In genomic region chr1:151399890-151400235, GRCh38 we compare ENCODE assay signal across 8 cellular contexts. TPM values are rescaled to one million over a fixed set of nuclear protein-coding genes. Genes with fewer than 3 reads are reported as not detected.
DNase-seq lines count a peak whose midpoint lies in the region; ATAC-seq and TF ChIP-seq lines count a peak whose summit lies in the region.

No MANE protein-coding gene starts in this region.

- H3K4me1 ChIP-seq in OCI-LY7 (ENCODE audit: insufficient read depth, low read length, poor library complexity, severe bottlenecking): peaks cover 10% of the 10 kb centered on the region

- TF ChIP-seq CTCF in OCI-LY7 (conservative IDR thresholded peaks at IDR 0.05; ENCODE audit: low read length) (no peak), cardiac fibroblast (IDR thresholded peaks at IDR 0.05; ENCODE audit: low read depth, low read length) (no peak)

- H3K4me2 ChIP-seq in OCI-LY7 (ENCODE audit: low read length): peak overlapping the region; percentile 77

- POLR2A ChIA-PET in OCI-LY7 (lab: Charles Lee): interaction anchor here (0.6 kb wide), 1 partner anchor 385 kb away, joined by 4 read pairs; no protein-coding TSS in a partner anchor

- H4K20me1 ChIP-seq in OCI-LY7 (ENCODE audit: insufficient read depth, low read length): 0 out of 2 replicates have a peak, but pooled peaks cover 4% of the 10 kb centered on the region

- CTCF ChIA-PET in activated CD8-positive, alpha-beta memory T cell treated with anti-CD3 and anti-CD28 coated beads, Interleukin-2, amount 10 ng/mL, durations not matched to agents 7 days and 5 days (lab: Charles Lee): interaction anchor here (1.2 to 1.4 kb wide), 3 partner anchors 11 to 164 kb away, joined by 3 to 4 read pairs (median 3); no protein-coding TSS in a partner anchor
- CTCF ChIA-PET in OCI-LY7 (lab: Charles Lee; ENCODE audit: unreplicated experiment): interaction anchor here (1.2 kb wide), 1 partner anchor 11 kb away, joined by 5 read pairs; no protein-coding TSS in a partner anchor

- H3K79me2 ChIP-seq in OCI-LY7 (ENCODE audit: insufficient read depth, low read depth, low read length): peaks cover 20% of the 10 kb centered on the region

- H3K9me3 Mint-ChIP-seq in activated CD8-positive, alpha-beta memory T cell treated with anti-CD3 and anti-CD28 coated beads, Interleukin-2, amount 10 ng/mL, durations not matched to agents 7 days and 5 days (ENCODE audit: low read depth): no peaks in the 10 kb centered on the region

- H3K27ac Mint-ChIP-seq in activated CD8-positive, alpha-beta memory T cell treated with anti-CD3 and anti-CD28 coated beads, Interleukin-2, amount 10 ng/mL, durations not matched to agents 7 days and 5 days: peak overlapping the region; percentile 96

- intact Hi-C loops in OCI-LY7 (cut with micrococcal nuclease; ENCODE audit: unreplicated experiment): loop anchor here (1.0 to 2.0 kb wide), 3 partner anchors 53 to 119 kb away; partner anchors contain the start of gene RFX5
- intact Hi-C loops in left colon (cut with DNase I, micrococcal nuclease): loop anchor here in 1 of 2 donors (10.0 kb wide), 1 partner anchor 95 kb away; no protein-coding TSS in a partner anchor

- peak; percentile 48 for DNase-seq in activated CD8-positive, alpha-beta memory T cell treated with anti-CD3 and anti-CD28 coated beads, Interleukin-2, amount 10 ng/mL, durations not matched to agents 7 days and 5 days
- DNase-seq in activated CD8-positive, alpha-beta memory T cell treated with anti-CD3 and anti-CD28 coated beads for 24 hours: no peak
- DNase-seq in OCI-LY7 (ENCODE audit: low spot score): peak; percentile 31
- DNase-seq in cardiac fibroblast (ENCODE audit: low read depth in 2 of 2): peak; percentile 21 to 34
- no peak for DNase-seq in left colon
- no peak for DNase-seq in stimulated activated naive CD8-positive, alpha-beta T cell treated with anti-CD3 and anti-CD28 coated beads, Interleukin-15, Interleukin-2, amounts not matched to agents 100 U/mL and 50 U/mL, for 24 hours
- no peak for DNase-seq in HCEC 1CT

- peaks cover 47% of the 10 kb centered on the region for H3K36me3 ChIP-seq in OCI-LY7 (ENCODE audit: insufficient read depth, low read length)

- no peaks in the 10 kb centered on the region for H3K27me3 Mint-ChIP-seq in activated CD8-positive, alpha-beta memory T cell treated with anti-CD3 and anti-CD28 coated beads, Interleukin-2, amount 10 ng/mL, durations not matched to agents 7 days and 5 days

- peak overlapping the region; percentile 69; the same call in 1 of the 2 replicates for H2AFZ ChIP-seq in OCI-LY7 (ENCODE audit: low read length)

- peak; percentile 21 for ATAC-seq in activated CD8-positive, alpha-beta memory T cell treated with anti-CD3 and anti-CD28 coated beads, Interleukin-2, amount 10 ng/mL, durations not matched to agents 7 days and 5 days
- ATAC-seq in left colon: peak; percentile 35
- ATAC-seq in stimulated activated naive CD8-positive, alpha-beta T cell treated with anti-CD3 and anti-CD28 coated beads, Interleukin-15, Interleukin-2, amounts not matched to agents 100 U/mL and 50 U/mL, for 24 hours: peak; percentile 11
- ATAC-seq in GM18907 (IDR thresholded peaks at IDR 0.05; ENCODE audit: unreplicated experiment): no peak

- no peaks in the 10 kb centered on the region for H3K9me2 ChIP-seq in OCI-LY7 (ENCODE audit: insufficient read depth, low read length)

- peaks cover 33% of the 10 kb centered on the region for H3K36me3 Mint-ChIP-seq in activated CD8-positive, alpha-beta memory T cell treated with anti-CD3 and anti-CD28 coated beads, Interleukin-2, amount 10 ng/mL, durations not matched to agents 7 days and 5 days

- H3K4me3 ChIP-seq in OCI-LY7 (ENCODE audit: low read depth, low read length, poor library complexity, severe bottlenecking) (peak overlapping the region; percentile 92), cardiac fibroblast (replicated peaks in 1 of 2; ENCODE audit: low read depth in 2 of 2, low read length in 2 of 2) (peak overlapping the region; percentile 68 to 91)

- no peaks in the 10 kb centered on the region for H3K9me3 ChIP-seq in OCI-LY7 (ENCODE audit: low read length)

- peak overlapping the region; percentile 42 for H3K27ac ChIP-seq in OCI-LY7 (ENCODE audit: low read depth, low read length, poor library complexity, severe bottlenecking)

- H3K4me3 Mint-ChIP-seq in activated CD8-positive, alpha-beta memory T cell treated with anti-CD3 and anti-CD28 coated beads, Interleukin-2, amount 10 ng/mL, durations not matched to agents 7 days and 5 days: peak overlapping the region; percentile 83

- TSS peak; percentile 93 for BruUV-seq in OCI-LY7 (replicated peaks; lab: Mats Ljungman, UMichigan)

- H3K4me1 Mint-ChIP-seq in activated CD8-positive, alpha-beta memory T cell treated with anti-CD3 and anti-CD28 coated beads, Interleukin-2, amount 10 ng/mL, durations not matched to agents 7 days and 5 days: peaks cover 34% of the 10 kb centered on the region

RNA-seq across cellular contexts. Expression of gene PSMB4, which starts 0.5 kb away (rescaled TPM):
- total RNA-seq in activated CD8-positive, alpha-beta memory T cell treated with anti-CD3 and anti-CD28 coated beads, Interleukin-2, amount 10 ng/mL, durations not matched to agents 7 days and 5 days: 100 to 1,000 TPM; 284 to 365 TPM
- 230 and 301 TPM in 2 replicates for total RNA-seq in OCI-LY7 (2014; rRNA removed; shearing (Covaris generic))
- 240 and 242 TPM in 2 replicates for total RNA-seq in OCI-LY7 (2022)
- 100 to 1,000 TPM; 155 to 175 TPM for total RNA-seq in left colon

RNA-seq across cellular contexts. Expression of gene SELENBP1, which starts 27.4 kb away (rescaled TPM):
- not detected for total RNA-seq in activated CD8-positive, alpha-beta memory T cell treated with anti-CD3 and anti-CD28 coated beads, Interleukin-2, amount 10 ng/mL, durations not matched to agents 7 days and 5 days
- total RNA-seq in OCI-LY7 (2014; rRNA removed; shearing (Covaris generic)): not detected in 2 replicates
- total RNA-seq in OCI-LY7 (2022) (not detected in 2 replicates), left colon (1,000 to 10,000 TPM; 1,259 to 2,164 TPM)

RNA-seq across cellular contexts. Expression of gene RFX5, which starts 52.8 kb away (rescaled TPM):
- total RNA-seq in activated CD8-positive, alpha-beta memory T cell treated with anti-CD3 and anti-CD28 coated beads, Interleukin-2, amount 10 ng/mL, durations not matched to agents 7 days and 5 days: 100 to 1,000 TPM; 109 to 139 TPM
- total RNA-seq in OCI-LY7 (2014; rRNA removed; shearing (Covaris generic)): 99.7 and 122 TPM in 2 replicates
- total RNA-seq in OCI-LY7 (2022) (115 and 131 TPM in 2 replicates), left colon (10 to 100 TPM; 20.7 to 20.9 TPM)

RNA-seq across cellular contexts. Expression of gene POGZ, which starts 59.4 kb away (rescaled TPM):
- 10 to 100 TPM; 79.6 to 83.5 TPM for total RNA-seq in activated CD8-positive, alpha-beta memory T cell treated with anti-CD3 and anti-CD28 coated beads, Interleukin-2, amount 10 ng/mL, durations not matched to agents 7 days and 5 days
- 47.7 and 72.0 TPM in 2 replicates for total RNA-seq in OCI-LY7 (2014; rRNA removed; shearing (Covaris generic))
- 118 and 130 TPM in 2 replicates for total RNA-seq in OCI-LY7 (2022)
- 10 to 100 TPM; 55.4 to 70.9 TPM for total RNA-seq in left colon

Comparison
In these comparisons a context has a peak if more than half of its experiments do, and no peak if none do; other contexts are left out.
1. DNase-seq: peak in activated CD8-positive, alpha-beta memory T cell treated with anti-CD3 and anti-CD28 coated beads, Interleukin-2, amount 10 ng/mL, durations not matched to agents 7 days and 5 days (single experiment), OCI-LY7 (single experiment) and cardiac fibroblast (2 of 2); none in activated CD8-positive, alpha-beta memory T cell treated with anti-CD3 and anti-CD28 coated beads for 24 hours (single experiment), left colon (0 of 2), stimulated activated naive CD8-positive, alpha-beta T cell treated with anti-CD3 and anti-CD28 coated beads, Interleukin-15, Interleukin-2, amounts not matched to agents 100 U/mL and 50 U/mL, for 24 hours (single experiment) and HCEC 1CT (single experiment).
2. RNA of gene SELENBP1, which starts 27.4 kb away (total RNA-seq): 1,259 to 2,164 TPM in left colon; not detected in activated CD8-positive, alpha-beta memory T cell treated with anti-CD3 and anti-CD28 coated beads, Interleukin-2, amount 10 ng/mL, durations not matched to agents 7 days and 5 days and not detected in OCI-LY7; every median in the first group is over 1,000 times any median in the second.
3. RNA of gene RFX5, which starts 52.8 kb away (total RNA-seq): 109 to 139 TPM in activated CD8-positive, alpha-beta memory T cell treated with anti-CD3 and anti-CD28 coated beads, Interleukin-2, amount 10 ng/mL, durations not matched to agents 7 days and 5 days and 99.7 to 131 TPM in OCI-LY7; 20.7 to 20.9 TPM in left colon; every median in the first group is over 4 times any median in the second.